ENCODE assay signal across 1 cellular context in genomic region chrX:49101629-49101984, GRCh38.
TF ChIP-seq lines count a peak whose summit lies in the region.

No MANE protein-coding gene starts in this region.

TF ChIP-seq in GM12878, 131 proteins besides CTCF, POLR2A, EP300 and RAD21:
- TF ChIP-seq RUNX3 (IDR thresholded peaks at IDR 0.05; ENCODE audit: low read length) (0 out of 2 replicates have a peak, but pooled peaks have one; percentile 0), MAX (IDR thresholded peaks at IDR 0.05; ENCODE audit: low read depth, low read length) (no peak), SRF (IDR thresholded peaks at IDR 0.05; ENCODE audit: low read depth in 2 of 2, low read length in 2 of 2) (no peak), ATF3 (IDR thresholded peaks at IDR 0.05; ENCODE audit: borderline replicate concordance, extremely low read depth, low read depth, low read length) (no peak), SPI1 (IDR thresholded peaks at IDR 0.05; ENCODE audit: borderline replicate concordance, insufficient read depth, low read depth, low read length) (no peak), POU2F2 (IDR thresholded peaks at IDR 0.05; ENCODE audit: borderline replicate concordance, low read depth, low read length) (no peak), NR2C1 (IDR thresholded peaks at IDR 0.05) (no peak), FOXM1 (IDR thresholded peaks at IDR 0.05; ENCODE audit: low read depth, low read length) (no peak)
TF ChIP-seq in GM12878: peak in this region for 1.
